In genomic region chr15:39530446-39531342, GRCh38 we compare ENCODE assay signal across 12 cellular contexts. TPM values are rescaled to one million over a fixed set of nuclear protein-coding genes. Genes with fewer than 3 reads are reported as not detected.
DNase-seq lines count a peak whose midpoint lies in the region; ATAC-seq and TF ChIP-seq lines count a peak whose summit lies in the region.
"Had no signal": no experiment of that assay in that cellular context is flagged by ENCODE, and none has a peak within 500 bp of the region (broad histone marks: within the 10 kb centered on the region; RNA-seq: fewer than 3 reads in every experiment).

No MANE protein-coding gene starts in this region.

- H2BK5ac ChIP-seq in mesendoderm (ENCODE audit: low read length): no peak overlapping the region

- H3K36me3 Mint-ChIP-seq in natural killer cell (no peaks in the 10 kb centered on the region), progenitor cell of endocrine pancreas (ENCODE audit: insufficient read depth) (no peaks in the 10 kb centered on the region)

- H2AK5ac ChIP-seq in mesendoderm (ENCODE audit: low read length): no peak overlapping the region

- ATAC-seq in natural killer cell: no peak

- no peak overlapping the region for H2BK120ac ChIP-seq in mesendoderm (ENCODE audit: low read depth, low read length)

- H3K36me3 ChIP-seq in HUES48 (ENCODE audit: control insufficient read depth, insufficient read depth, low read length) (no peaks in the 10 kb centered on the region), mesendoderm (ENCODE audit: control insufficient read depth, insufficient read depth, low read length) (no peaks in the 10 kb centered on the region), hepatocyte (replicated peaks; ENCODE audit: insufficient read depth, low read depth) (no peaks in the 10 kb centered on the region)

- H3K27ac Mint-ChIP-seq in natural killer cell (no peak overlapping the region), progenitor cell of endocrine pancreas (no peak overlapping the region)

- H3K79me2 ChIP-seq in mesendoderm (ENCODE audit: control insufficient read depth, insufficient read depth, low read length) (no peaks in the 10 kb centered on the region), hepatocyte (no peaks in the 10 kb centered on the region)

- peaks cover 6 to 10% of the 10 kb centered on the region in 2 donors for H3K4me1 Mint-ChIP-seq in natural killer cell
- H3K4me1 Mint-ChIP-seq in progenitor cell of endocrine pancreas (ENCODE audit: low read depth): no peaks in the 10 kb centered on the region

- H3K9me3 Mint-ChIP-seq in natural killer cell: no peaks in the 10 kb centered on the region
- H3K9me3 Mint-ChIP-seq in progenitor cell of endocrine pancreas (ENCODE audit: low read depth): no peaks in the 10 kb centered on the region

- H3K4me1 ChIP-seq in HUES48 (ENCODE audit: control insufficient read depth, insufficient read depth, low read length) (peaks cover 9% of the 10 kb centered on the region), mesendoderm (ENCODE audit: control insufficient read depth, low read depth, low read length) (peaks cover 3% of the 10 kb centered on the region), hepatocyte (ENCODE audit: insufficient read depth) (peaks cover 3% of the 10 kb centered on the region)

- H3K27me3 ChIP-seq in HUES48 (ENCODE audit: control insufficient read depth, insufficient read depth, low read length) (no peaks in the 10 kb centered on the region), mesendoderm (ENCODE audit: insufficient read depth, low read length, poor library complexity) (no peaks in the 10 kb centered on the region), hepatocyte (no peaks in the 10 kb centered on the region)

- no peak overlapping the region for H4K5ac ChIP-seq in mesendoderm (ENCODE audit: low read length)

- H2BK15ac ChIP-seq in mesendoderm (replicated peaks; ENCODE audit: low read depth): no peak overlapping the region

- no peak overlapping the region for H4K8ac ChIP-seq in mesendoderm (ENCODE audit: low read depth, low read length)

- H3K4me2 ChIP-seq in mesendoderm (ENCODE audit: low read length): no peak overlapping the region
- H3K4me2 ChIP-seq in hepatocyte: no peak overlapping the region

- H3K4ac ChIP-seq in mesendoderm (ENCODE audit: low read depth, low read length): no peak overlapping the region

- H3K27me3 Mint-ChIP-seq in natural killer cell (ENCODE audit: low read depth in 2 of 2) (peaks cover 7 to 25% of the 10 kb centered on the region in 2 donors), progenitor cell of endocrine pancreas (peaks cover 13% of the 10 kb centered on the region)

- no peak overlapping the region for H3K4me3 Mint-ChIP-seq in natural killer cell
- H3K4me3 Mint-ChIP-seq in progenitor cell of endocrine pancreas (ENCODE audit: low read depth): no peak overlapping the region

- H3K79me1 ChIP-seq in mesendoderm (ENCODE audit: low read length): no peaks in the 10 kb centered on the region

- TF ChIP-seq CTCF in hepatocyte (IDR thresholded peaks at IDR 0.05; ENCODE audit: poor library complexity) (no peak), natural killer cell (IDR thresholded peaks at IDR 0.05) (no peak), progenitor cell of endocrine pancreas (IDR thresholded peaks at IDR 0.05; ENCODE audit: unreplicated experiment) (no peak)

- intact Hi-C loops in natural killer cell (cut with micrococcal nuclease): no loop called here

- H3K9me2 ChIP-seq in hepatocyte (replicated peaks; ENCODE audit: insufficient read depth): no peaks in the 10 kb centered on the region

- no peaks in the 10 kb centered on the region for H4K20me1 ChIP-seq in hepatocyte (ENCODE audit: insufficient read depth, poor library complexity, severe bottlenecking)

- no peak overlapping the region for H3K18ac ChIP-seq in mesendoderm (ENCODE audit: low read length)

- no peaks in the 10 kb centered on the region; the same call in 1 of the 2 replicates for H3K9me3 ChIP-seq in HUES48 (ENCODE audit: control insufficient read depth, insufficient read depth, low read length)
- no peaks in the 10 kb centered on the region for H3K9me3 ChIP-seq in hepatocyte (ENCODE audit: low read depth)

- H3K4me3 ChIP-seq in HUES48 (ENCODE audit: low read depth, low read length) (no peak overlapping the region), mesendoderm (ENCODE audit: low read length) (no peak overlapping the region), hepatocyte (no peak overlapping the region)

- H3K56ac ChIP-seq in mesendoderm (ENCODE audit: low read length): no peak overlapping the region

- no peak overlapping the region for H2AFZ ChIP-seq in hepatocyte

- DNase-seq in DMS153 treated with DMSO at 0.1 percent for 48 hours (lab: John Stamatoyannopoulos, UW; ENCODE audit: unreplicated experiment) (peak; percentile 8), dedifferentiated amniotic fluid mesenchymal stem cell (ENCODE audit: extremely low spot score) (peak; percentile 65), mesendoderm (peak; percentile 83), hepatocyte (ENCODE audit: low spot score) (no peak), natural killer cell (no peak), progenitor cell of endocrine pancreas (ENCODE audit: low spot score, unreplicated experiment) (no peak)
- DNase-seq: activated naive CD4-positive, alpha-beta T cell treated with Interleukin-2 at 50 U/mL for 16 hours; caudate nucleus; NCI-H146; NK-92 treated with Interleukin-12 subunit alpha and Interleukin-12 subunit beta, amount 100 ng/mL, for 24 hours; small intestine had no signal

- H3K9ac ChIP-seq in HUES48 (ENCODE audit: low read depth, low read length) (no peak overlapping the region), mesendoderm (ENCODE audit: low read length) (no peak overlapping the region)

- no CpG with 5 or more reads among the region's 7 CpGs for WGBS in mesendoderm (ENCODE audit: extremely low coverage, insufficient coverage, low lambda C conversion rate)
- 67% methylated on average over 7 of the region's 7 CpGs for WGBS in hepatocyte (ENCODE audit: low lambda C conversion rate, missing lambda C conversion rate)

- peak overlapping the region; percentile 32 for H3K27ac ChIP-seq in HUES48 (ENCODE audit: low read depth, low read length)
- H3K27ac ChIP-seq in mesendoderm (ENCODE audit: low read depth, low read length): no peak overlapping the region
- H3K27ac ChIP-seq in hepatocyte: no peak overlapping the region

- H3K23ac ChIP-seq in mesendoderm (ENCODE audit: low read length): no peak overlapping the region

RNA-seq across cellular contexts. Expression of gene THBS1, which starts 50.2 kb away (rescaled TPM):
- polyA plus RNA-seq in mesendoderm (2013, experiment 1 of 2): 44.0 TPM
- polyA plus RNA-seq in mesendoderm (2013, experiment 2 of 2): 41.5 TPM
- total RNA-seq in hepatocyte: 191 and 220 TPM in 2 replicates
- 82.9 and 105 TPM in 2 replicates for polyA plus RNA-seq in hepatocyte
- 10 to 100 TPM; 27.1 to 43.3 (median 38.3) TPM for total RNA-seq in natural killer cell
- 22.9 and 34.6 TPM in 2 replicates for total RNA-seq in progenitor cell of endocrine pancreas

Comparison
In these comparisons a context has a peak if more than half of its experiments do, and no peak if none do; other contexts are left out.
1. DNase-seq: peak in DMS153 treated with DMSO at 0.1 percent for 48 hours (single experiment), dedifferentiated amniotic fluid mesenchymal stem cell (single experiment) and mesendoderm (single experiment); none in hepatocyte (single experiment), natural killer cell (single experiment) and progenitor cell of endocrine pancreas (single experiment).